In the genomic region with DNA sequence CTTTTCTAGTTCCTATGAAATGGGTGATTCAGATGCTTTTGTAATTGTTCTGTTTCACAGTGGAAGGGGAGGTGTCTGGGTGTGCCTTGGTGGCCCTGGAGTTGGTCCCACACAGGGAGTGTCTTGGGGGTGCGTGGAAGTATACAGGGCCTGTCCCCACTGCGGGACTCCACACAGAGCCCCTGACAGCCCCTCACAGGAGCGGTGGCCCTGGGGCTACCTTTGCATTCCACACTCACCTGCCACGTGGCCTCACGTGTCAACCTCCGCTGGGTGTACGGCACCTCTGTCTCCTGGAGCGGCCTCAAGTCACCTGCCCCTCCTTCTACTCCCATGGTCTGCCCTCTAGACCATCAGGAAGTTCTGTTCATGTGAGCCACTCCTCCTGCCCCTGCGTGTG, we compare ENCODE assay signal across 15 cellular contexts. TPM values are rescaled to one million over a fixed set of nuclear protein-coding genes. Genes with fewer than 3 reads are reported as not detected.
DNase-seq lines count a peak whose midpoint lies in the region; ATAC-seq and TF ChIP-seq lines count a peak whose summit lies in the region.
"Had no signal": no experiment of that assay in that cellular context is flagged by ENCODE, and none has a peak within 500 bp of the region (broad histone marks: within the 10 kb centered on the region; RNA-seq: fewer than 3 reads in every experiment).

No MANE protein-coding gene starts in this region.

- DNase-seq in PC-9 (no peak), testis (no peak), DMS114 treated with DMSO at 0.1 percent for 48 hours (lab: John Stamatoyannopoulos, UW; ENCODE audit: unreplicated experiment) (no peak)
- DNase-seq: DMS 273 treated with DMSO at 0.1 percent for 48 hours; H7; NCI-H1694 treated with DMSO at 0.1 percent for 48 hours; stimulated activated CD4-positive, alpha-beta T cell treated with anti-CD3 and anti-CD28 coated beads, Interleukin-2, amount 100 ng/mL, for 48 hours; stimulated activated naive CD8-positive, alpha-beta T cell treated with anti-CD3 and anti-CD28 coated beads, Interleukin-15, Interleukin-2, amounts not matched to agents 100 U/mL and 50 U/mL, for 24 hours had no signal

- ATAC-seq in GM21529 (IDR thresholded peaks at IDR 0.05; ENCODE audit: unreplicated experiment) (no peak), HG03139 (IDR thresholded peaks at IDR 0.05; ENCODE audit: unreplicated experiment) (no peak)
- ATAC-seq: GM12878; stimulated activated naive CD8-positive, alpha-beta T cell treated with anti-CD3 and anti-CD28 coated beads, Interleukin-15, Interleukin-2, amounts not matched to agents 100 U/mL and 50 U/mL, for 24 hours had no signal

- H3K4me1 ChIP-seq in PC-9 (replicated peaks; ENCODE audit: insufficient read depth): peaks cover 52% of the 10 kb centered on the region
- H3K4me1 ChIP-seq in mesodermal cell (ENCODE audit: control insufficient read depth, insufficient read depth, low read length, poor library complexity, severe bottlenecking): peaks cover 34% of the 10 kb centered on the region
- peaks cover 30% of the 10 kb centered on the region for H3K4me1 ChIP-seq in testis

- H3K9me3 ChIP-seq in PC-9 (ENCODE audit: insufficient read depth, low read depth) (no peaks in the 10 kb centered on the region), mesodermal cell (ENCODE audit: control insufficient read depth, low read length) (no peaks in the 10 kb centered on the region), testis (no peaks in the 10 kb centered on the region)
- H3K9me3 ChIP-seq: adrenal gland, ovary had no signal

- H3K36me3 ChIP-seq in PC-9 (ENCODE audit: low read depth): no peaks in the 10 kb centered on the region
- no peaks in the 10 kb centered on the region for H3K36me3 ChIP-seq in mesodermal cell (ENCODE audit: control insufficient read depth, insufficient read depth, low read length)
- no peaks in the 10 kb centered on the region for H3K36me3 ChIP-seq in testis (ENCODE audit: low read depth, missing control alignments)
- H3K36me3 ChIP-seq: adrenal gland, ovary had no signal

- H4K20me1 ChIP-seq in PC-9 (ENCODE audit: insufficient read depth): 0 out of 2 replicates have a peak, but pooled peaks cover 10% of the 10 kb centered on the region

- WGBS in mesodermal cell (ENCODE audit: insufficient coverage in 2 of 2), 2 experiments: 86 to 97% methylated on average over 3 to 8 of the region's 9 CpGs
- WGBS in testis, 2 donors: 83% methylated on average over 9 of the region's 9 CpGs

- H3K4me2 ChIP-seq in PC-9: peak overlapping the region; percentile 71

- H3K4me3 ChIP-seq in PC-9 (no peak overlapping the region), mesodermal cell (ENCODE audit: extremely low read depth, insufficient read depth, low read length, poor library complexity, severe bottlenecking) (no peak overlapping the region), testis (no peak overlapping the region)
- H3K4me3 ChIP-seq: adrenal gland, GM12878, ovary had no signal

- intact Hi-C loops in PC-9 (cut with micrococcal nuclease; ENCODE audit: unreplicated experiment): loop anchor here (2.0 kb wide), 2 partner anchors 85 to 217 kb away; a partner anchor contains a TSS
- intact Hi-C loops in testis (cut with DNase I; ENCODE audit: low total_unique reads): no loop called here

- no TSS peak for BruUV-seq in PC-9 (replicated peaks; lab: Mats Ljungman, UMichigan)

- H3K27me3 ChIP-seq in PC-9 (ENCODE audit: insufficient read depth, low read depth): no peaks in the 10 kb centered on the region
- no peaks in the 10 kb centered on the region for H3K27me3 ChIP-seq in testis
- H3K27me3 ChIP-seq: adrenal gland, ovary had no signal

- H3K27ac ChIP-seq in PC-9 (peak overlapping the region; percentile 60), cingulate gyrus (ENCODE audit: low read depth, low read length) (peak overlapping the region; percentile 65), mesodermal cell (ENCODE audit: low read depth, low read length, severe bottlenecking) (peak overlapping the region; percentile 93), testis (peak overlapping the region; percentile 92 to 96)
- H3K27ac ChIP-seq: ovary had no signal

- CTCF ChIA-PET in PC-9 (lab: Charles Lee): interaction anchor here (1.0 kb wide), 1 partner anchor 38 kb away, joined by 4 read pairs; no protein-coding TSS in a partner anchor

- peaks cover 70% of the 10 kb centered on the region for H3F3A ChIP-seq in PC-9 (ENCODE audit: insufficient read depth, low read depth)

- H3K9me2 ChIP-seq in PC-9 (ENCODE audit: insufficient read depth): no peaks in the 10 kb centered on the region

- no peak for TF ChIP-seq CTCF in PC-9 (conservative IDR thresholded peaks at IDR 0.05)
- TF ChIP-seq CTCF in testis (IDR thresholded peaks at IDR 0.05): no peak

- TF ChIP-seq POLR2A in testis (IDR thresholded peaks at IDR 0.05): no peak

- H3K79me2 ChIP-seq in PC-9 (ENCODE audit: low read depth): no peaks in the 10 kb centered on the region

- H2AFZ ChIP-seq in PC-9: no peak overlapping the region

- POLR2A ChIA-PET in PC-9 (lab: Charles Lee; ENCODE audit: unreplicated experiment): interaction anchor here (0.5 to 0.7 kb wide), 3 partner anchors 83 to 397 kb away, joined by 3 read pairs; a partner anchor contains a TSS

RNA-seq across cellular contexts. Expression of a gene that starts 58.7 kb away (rescaled TPM):
- total RNA-seq in PC-9 (2021): 72.1 and 97.1 TPM in 2 replicates
- 106 TPM for polyA plus RNA-seq in mesodermal cell (2013, experiment 1 of 2)
- 81.5 TPM for polyA plus RNA-seq in mesodermal cell (2013, experiment 2 of 2)
- total RNA-seq in testis: 10 to 100 TPM; 65.5 to 72.0 TPM
- polyA plus RNA-seq in testis (ENCODE audit: insufficient read depth, low read depth, low replicate concordance): 72.6 TPM
